ENCODE assay signal across 11 cellular contexts in genomic region chr3:160697628-160698382, GRCh38. TPM values are rescaled to one million over a fixed set of nuclear protein-coding genes. Genes with fewer than 3 reads are reported as not detected.
DNase-seq lines count a peak whose midpoint lies in the region; ATAC-seq, FAIRE-seq and TF ChIP-seq lines count a peak whose summit lies in the region.
"Had no signal": no experiment of that assay in that cellular context is flagged by ENCODE, and none has a peak within 500 bp of the region (broad histone marks: within the 10 kb centered on the region; RNA-seq: fewer than 3 reads in every experiment).

No MANE protein-coding gene starts in this region.

- no peak overlapping the region for H3K4me3 ChIP-seq in heart left ventricle
- no peak overlapping the region for H3K4me3 ChIP-seq in right atrium auricular region
- H3K4me3 ChIP-seq in astrocyte (ENCODE audit: insufficient read depth, low read depth, low read length), result no peak overlapping the region
- no peak overlapping the region for H3K4me3 ChIP-seq in effector memory CD4-positive, alpha-beta T cell (ENCODE audit: insufficient read depth, low read depth, low read length, poor library complexity, severe bottlenecking)

- H3K9ac ChIP-seq in astrocyte (ENCODE audit: low read length), result no peak overlapping the region

- no peaks in the 10 kb centered on the region for H3K27me3 Mint-ChIP-seq in astrocyte (ENCODE audit: low read depth, unreplicated experiment)
- H3K27me3 Mint-ChIP-seq in stimulated activated naive CD8-positive, alpha-beta T cell treated with anti-CD3 and anti-CD28 coated beads, Interleukin-15, amount 100 ng/mL, for 72 hours, result no peaks in the 10 kb centered on the region

- TF ChIP-seq CTCF in heart left ventricle (IDR thresholded peaks at IDR 0.05) (no peak), right atrium auricular region (IDR thresholded peaks at IDR 0.05) (no peak), astrocyte (IDR thresholded peaks at IDR 0.05; ENCODE audit: insufficient read depth, low read depth, low read length) (no peak), omental fat pad (IDR thresholded peaks at IDR 0.05) (no peak)

- H4K20me1 ChIP-seq in astrocyte (ENCODE audit: insufficient read depth, low read length), result no peaks in the 10 kb centered on the region

- DNase-seq in heart left ventricle (no peak), right atrium auricular region (ENCODE audit: low spot score) (no peak), astrocyte (ENCODE audit: low read depth) (peak; percentile 82), omental fat pad (ENCODE audit: low spot score) (no peak)
- DNase-seq in stimulated activated naive CD8-positive, alpha-beta T cell treated with anti-CD3 and anti-CD28 coated beads, Interleukin-15, amount 100 ng/mL, for 72 hours, result no peak
- DNase-seq in effector memory CD4-positive, alpha-beta T cell, result no peak
- DNase-seq: activated CD4-positive, alpha-beta T cell treated with anti-CD3 and anti-CD28 coated beads for 4 hours; CD4-positive, alpha-beta memory T cell had no signal

- H3K4me2 ChIP-seq in astrocyte (ENCODE audit: low read length), result peak overlapping the region; percentile 59

- H3K9me3 ChIP-seq in heart left ventricle, result no peaks in the 10 kb centered on the region
- H3K9me3 ChIP-seq in right atrium auricular region, result no peaks in the 10 kb centered on the region
- no peaks in the 10 kb centered on the region for H3K9me3 ChIP-seq in astrocyte (ENCODE audit: insufficient read depth, low read depth, low read length)
- no peaks in the 10 kb centered on the region for H3K9me3 ChIP-seq in effector memory CD4-positive, alpha-beta T cell (ENCODE audit: control insufficient read depth, low read length)

- H3K27me3 ChIP-seq in heart left ventricle (no peaks in the 10 kb centered on the region), right atrium auricular region (no peaks in the 10 kb centered on the region), astrocyte (ENCODE audit: insufficient read depth, low read length) (no peaks in the 10 kb centered on the region)
- H3K27me3 ChIP-seq in effector memory CD4-positive, alpha-beta T cell (replicated peaks; ENCODE audit: control insufficient read depth, insufficient read depth, low read length, poor library complexity, severe bottlenecking), result no peaks in the 10 kb centered on the region

- H3K27ac Mint-ChIP-seq in astrocyte (ENCODE audit: unreplicated experiment), result no peak overlapping the region
- H3K27ac Mint-ChIP-seq in stimulated activated naive CD8-positive, alpha-beta T cell treated with anti-CD3 and anti-CD28 coated beads, Interleukin-15, amount 100 ng/mL, for 72 hours, result no peak overlapping the region
- H3K27ac Mint-ChIP-seq: CD4-positive, alpha-beta memory T cell; dendritic cell treated with granulocyte-macrophage colony-stimulating factor and Interleukin-4, amounts not matched to agents 40 ng/mL and 50 ng/mL, for 4 days had no signal

- no peak overlapping the region for H3K4me3 Mint-ChIP-seq in astrocyte (ENCODE audit: unreplicated experiment)
- no peak overlapping the region for H3K4me3 Mint-ChIP-seq in stimulated activated naive CD8-positive, alpha-beta T cell treated with anti-CD3 and anti-CD28 coated beads, Interleukin-15, amount 100 ng/mL, for 72 hours
- H3K4me3 Mint-ChIP-seq: CD4-positive, alpha-beta memory T cell; dendritic cell treated with granulocyte-macrophage colony-stimulating factor and Interleukin-4, amounts not matched to agents 40 ng/mL and 50 ng/mL, for 4 days had no signal

- no peak for FAIRE-seq in astrocyte (lab: Jason Lieb, UNC)

- TF ChIP-seq POLR2A in heart left ventricle (IDR thresholded peaks at IDR 0.05), result no peak

- H3K79me2 ChIP-seq in astrocyte (ENCODE audit: insufficient read depth, low read length), result no peaks in the 10 kb centered on the region

- ATAC-seq in heart left ventricle (peak; percentile 34 to 67 (median 55)), HG03342 (IDR thresholded peaks at IDR 0.05; ENCODE audit: unreplicated experiment) (peak; percentile 48), omental fat pad (ENCODE audit: low FRiP score) (no peak), GM21528 (IDR thresholded peaks at IDR 0.05; ENCODE audit: low FRiP score, unreplicated experiment) (no peak)
- peak; percentile 61 for ATAC-seq in stimulated activated naive CD8-positive, alpha-beta T cell treated with anti-CD3 and anti-CD28 coated beads, Interleukin-15, amount 100 ng/mL, for 72 hours

- H2AFZ ChIP-seq in astrocyte (ENCODE audit: low read depth, low read length), result no peak overlapping the region

- H3K4me1 Mint-ChIP-seq in astrocyte (ENCODE audit: low read depth, unreplicated experiment), result peaks cover 9% of the 10 kb centered on the region
- H3K4me1 Mint-ChIP-seq in stimulated activated naive CD8-positive, alpha-beta T cell treated with anti-CD3 and anti-CD28 coated beads, Interleukin-15, amount 100 ng/mL, for 72 hours, result peaks cover 7% of the 10 kb centered on the region

- no peaks in the 10 kb centered on the region for H3K36me3 ChIP-seq in heart left ventricle
- H3K36me3 ChIP-seq in right atrium auricular region, result no peaks in the 10 kb centered on the region
- no peaks in the 10 kb centered on the region for H3K36me3 ChIP-seq in astrocyte (ENCODE audit: insufficient read depth, low read length)
- no peaks in the 10 kb centered on the region for H3K36me3 ChIP-seq in effector memory CD4-positive, alpha-beta T cell (ENCODE audit: control insufficient read depth, insufficient read depth, low read length)

- intact Hi-C loops in heart left ventricle (cut with DNase I), result loop anchor here in 2 of 10 donors (10.0 kb wide), 2 partner anchors 113 to 717 kb away; no protein-coding TSS in a partner anchor

- peaks cover 0 to 17% (median 8%) of the 10 kb centered on the region in 12 donors for H3K4me1 ChIP-seq in heart left ventricle
- H3K4me1 ChIP-seq in right atrium auricular region, result peaks cover 0 to 11% of the 10 kb centered on the region in 2 donors
- H3K4me1 ChIP-seq in astrocyte (ENCODE audit: insufficient read depth, low read length), result peaks cover 20% of the 10 kb centered on the region
- H3K4me1 ChIP-seq in effector memory CD4-positive, alpha-beta T cell (ENCODE audit: control insufficient read depth, insufficient read depth, low read length, poor library complexity, severe bottlenecking), result no peaks in the 10 kb centered on the region

- H3K27ac ChIP-seq in heart left ventricle (peak overlapping the region in 3 of 12 donors; percentile 26 to 40 (median 28)), right atrium auricular region (peak overlapping the region in 1 of 2 donors; percentile 50), astrocyte (ENCODE audit: low read depth, low read length) (peak overlapping the region; percentile 66)
- no peak overlapping the region for H3K27ac ChIP-seq in effector memory CD4-positive, alpha-beta T cell (ENCODE audit: insufficient read depth, low read length, poor library complexity, severe bottlenecking)

- H3K9me3 Mint-ChIP-seq in astrocyte (ENCODE audit: unreplicated experiment), result no peaks in the 10 kb centered on the region
- H3K9me3 Mint-ChIP-seq in stimulated activated naive CD8-positive, alpha-beta T cell treated with anti-CD3 and anti-CD28 coated beads, Interleukin-15, amount 100 ng/mL, for 72 hours, result no peaks in the 10 kb centered on the region
- H3K9me3 Mint-ChIP-seq: CD4-positive, alpha-beta memory T cell; dendritic cell treated with granulocyte-macrophage colony-stimulating factor and Interleukin-4, amounts not matched to agents 40 ng/mL and 50 ng/mL, for 4 days had no signal

- 90 to 94% (median 91%) methylated on average over 1 of the region's 1 CpG for WGBS in heart left ventricle, 4 donors

- H3K36me3 Mint-ChIP-seq in astrocyte (ENCODE audit: low read depth, unreplicated experiment), result no peaks in the 10 kb centered on the region
- H3K36me3 Mint-ChIP-seq: CD4-positive, alpha-beta memory T cell had no signal

RNA-seq across cellular contexts. Expression of gene ARL14, which starts 20.8 kb away (rescaled TPM):
- total RNA-seq in heart left ventricle, result not detected
- not detected for polyA plus RNA-seq in heart left ventricle
- not detected for total RNA-seq in right atrium auricular region
- total RNA-seq in astrocyte, result 0.16 and 0.22 TPM in 2 replicates
- total RNA-seq in omental fat pad, result not detected
- total RNA-seq: CD4-positive, alpha-beta memory T cell had no signal
- polyA plus RNA-seq: CD4-positive, alpha-beta memory T cell had no signal

RNA-seq across cellular contexts. Expression of gene PPM1L, which starts 58.2 kb away (rescaled TPM):
- total RNA-seq in heart left ventricle, result 10 to 100 TPM; 31.4 to 89.6 (median 45.9) TPM
- polyA plus RNA-seq in heart left ventricle, result 10 to 100 TPM in 1 of 2 donors, 1 to 10 TPM in 1; 6.2 to 14.9 TPM
- total RNA-seq in right atrium auricular region, result 10 to 100 TPM; 23.8 to 47.4 TPM
- total RNA-seq in astrocyte, result 5.5 and 6.3 TPM in 2 replicates
- 10 to 100 TPM; 13.5 to 30.4 (median 18.0) TPM for total RNA-seq in omental fat pad

Comparison
In these comparisons a context has a peak if more than half of its experiments do, and no peak if none do; other contexts are left out.
1. ATAC-seq: peak in heart left ventricle (4 of 4), HG03342 (single experiment) and stimulated activated naive CD8-positive, alpha-beta T cell treated with anti-CD3 and anti-CD28 coated beads, Interleukin-15, amount 100 ng/mL, for 72 hours (single experiment); none in omental fat pad (single experiment) and GM21528 (single experiment).